Comparison of ENCODE assay signal across 8 cellular contexts in genomic region chr3:169146866-169147245, GRCh38.
DNase-seq lines count a peak whose midpoint lies in the region; ATAC-seq and TF ChIP-seq lines count a peak whose summit lies in the region.

No MANE protein-coding gene starts in this region.

- peak overlapping the region; percentile 77 for H3K4me2 ChIP-seq in MM.1S (ENCODE audit: low read depth, low read length)

- ATAC-seq in HG03442 (IDR thresholded peaks at IDR 0.05; ENCODE audit: unreplicated experiment) (no peak), HG03280 (IDR thresholded peaks at IDR 0.05; ENCODE audit: unreplicated experiment) (no peak)

- POLR2A ChIA-PET in CD8-positive, alpha-beta memory T cell (lab: Charles Lee), result no interaction called here

- H3K4me1 Mint-ChIP-seq in CD8-positive, alpha-beta memory T cell, result peaks cover 16 to 32% (median 25%) of the 10 kb centered on the region in 3 donors
- H3K4me1 Mint-ChIP-seq in dendritic cell treated with granulocyte-macrophage colony-stimulating factor and Interleukin-4, amounts not matched to agents 40 ng/mL and 50 ng/mL, for 4 days (ENCODE audit: low read depth), result peaks cover 28% of the 10 kb centered on the region

- H3K9me3 ChIP-seq in CD8-positive, alpha-beta memory T cell (ENCODE audit: low read length), result no peaks in the 10 kb centered on the region
- H3K9me3 ChIP-seq in MM.1S (replicated peaks; ENCODE audit: insufficient read depth, low read length) (no peaks in the 10 kb centered on the region), muscle layer of colon (ENCODE audit: low read length) (peaks cover 18% of the 10 kb centered on the region)

- H2AFZ ChIP-seq in MM.1S (ENCODE audit: low read length), result peak overlapping the region; percentile 55

- H3K9ac ChIP-seq in MM.1S (ENCODE audit: low read length), result peak overlapping the region; percentile 5; the same call in 1 of the 2 replicates
- no peak overlapping the region for H3K9ac ChIP-seq in muscle layer of colon (ENCODE audit: low read length)

- intact Hi-C loops in dendritic cell treated with granulocyte-macrophage colony-stimulating factor and Interleukin-4, amounts not matched to agents 40 ng/mL and 50 ng/mL, for 4 days (cut with micrococcal nuclease), result no loop called here

- H3K36me3 ChIP-seq in CD8-positive, alpha-beta memory T cell (ENCODE audit: insufficient read depth, low read length), result no peaks in the 10 kb centered on the region
- H3K36me3 ChIP-seq in MM.1S (replicated peaks; ENCODE audit: insufficient read depth, low read length), result no peaks in the 10 kb centered on the region
- no peaks in the 10 kb centered on the region for H3K36me3 ChIP-seq in muscle layer of colon (ENCODE audit: insufficient read depth, low read length)

- H3K79me2 ChIP-seq in MM.1S (ENCODE audit: low read length), result no peaks in the 10 kb centered on the region

- H3K4me3 ChIP-seq in CD8-positive, alpha-beta memory T cell (ENCODE audit: low read length), result peak overlapping the region; percentile 36
- H3K4me3 ChIP-seq in MM.1S (ENCODE audit: low read length), result peak overlapping the region; percentile 60
- H3K4me3 ChIP-seq in muscle layer of colon (ENCODE audit: low read depth in 1 of 2, low read length in 2 of 2), result peak overlapping the region; percentile 11 to 45

- CTCF ChIA-PET in CD8-positive, alpha-beta memory T cell (lab: Charles Lee), result no interaction called here

- peak overlapping the region in 2 of 8 donors; percentile 1 to 56 for H3K27ac Mint-ChIP-seq in CD8-positive, alpha-beta memory T cell
- H3K27ac Mint-ChIP-seq in dendritic cell treated with granulocyte-macrophage colony-stimulating factor and Interleukin-4, amounts not matched to agents 40 ng/mL and 50 ng/mL, for 4 days, result peak overlapping the region; percentile 20

- no peaks in the 10 kb centered on the region for H3F3A ChIP-seq in MM.1S (ENCODE audit: insufficient read depth, low read length)

- peak overlapping the region; percentile 21 for H3K27ac ChIP-seq in CD8-positive, alpha-beta memory T cell (ENCODE audit: low read depth, low read length)
- no peak overlapping the region for H3K27ac ChIP-seq in MM.1S (ENCODE audit: low read length)
- no peak overlapping the region for H3K27ac ChIP-seq in muscle layer of colon (ENCODE audit: low read depth, low read length)

- H3K4me1 ChIP-seq in CD8-positive, alpha-beta memory T cell (ENCODE audit: insufficient read depth, low read length), result peaks cover 12% of the 10 kb centered on the region
- H3K4me1 ChIP-seq in MM.1S (ENCODE audit: low read length), result peaks cover 3% of the 10 kb centered on the region; the same call in 1 of the 2 replicates
- H3K4me1 ChIP-seq in muscle layer of colon (ENCODE audit: insufficient read depth, low read length), result peaks cover 21% of the 10 kb centered on the region

- H3K27me3 Mint-ChIP-seq in CD8-positive, alpha-beta memory T cell, result peaks cover 35 to 79% of the 10 kb centered on the region in 2 donors
- H3K27me3 Mint-ChIP-seq in dendritic cell treated with granulocyte-macrophage colony-stimulating factor and Interleukin-4, amounts not matched to agents 40 ng/mL and 50 ng/mL, for 4 days, result peaks cover 69% of the 10 kb centered on the region

- no peak for TF ChIP-seq CTCF in MM.1S (IDR thresholded peaks at IDR 0.05; ENCODE audit: low read length)

- H3K4me3 Mint-ChIP-seq in CD8-positive, alpha-beta memory T cell, result peak overlapping the region in 6 of 7 donors; percentile 1 to 74 (median 55)
- H3K4me3 Mint-ChIP-seq in dendritic cell treated with granulocyte-macrophage colony-stimulating factor and Interleukin-4, amounts not matched to agents 40 ng/mL and 50 ng/mL, for 4 days, result peak overlapping the region; percentile 75

- peaks cover 0 to 3% (median 0%) of the 10 kb centered on the region in 3 donors for H3K36me3 Mint-ChIP-seq in CD8-positive, alpha-beta memory T cell
- H3K36me3 Mint-ChIP-seq in dendritic cell treated with granulocyte-macrophage colony-stimulating factor and Interleukin-4, amounts not matched to agents 40 ng/mL and 50 ng/mL, for 4 days (ENCODE audit: low read depth), result no peaks in the 10 kb centered on the region

- no peaks in the 10 kb centered on the region for H4K20me1 ChIP-seq in MM.1S (ENCODE audit: insufficient read depth, low read length)

- DNase-seq in CD8-positive, alpha-beta memory T cell, result no peak
- DNase-seq in MM.1S (no peak), CD1c-positive myeloid dendritic cell (ENCODE audit: extremely low spot score) (no peak), NCI-H1436 treated with DMSO at 0.1 percent for 48 hours (lab: John Stamatoyannopoulos, UW) (no peak)

- H3K9me2 ChIP-seq in MM.1S (replicated peaks; ENCODE audit: insufficient read depth, low read length), result no peaks in the 10 kb centered on the region

- H3K9me3 Mint-ChIP-seq in CD8-positive, alpha-beta memory T cell, result peaks cover 0 to 10% (median 6%) of the 10 kb centered on the region in 5 donors
- H3K9me3 Mint-ChIP-seq in dendritic cell treated with granulocyte-macrophage colony-stimulating factor and Interleukin-4, amounts not matched to agents 40 ng/mL and 50 ng/mL, for 4 days, result no peaks in the 10 kb centered on the region

- peaks cover 22% of the 10 kb centered on the region for H3K27me3 ChIP-seq in CD8-positive, alpha-beta memory T cell (ENCODE audit: insufficient read depth, low read length, poor library complexity, severe bottlenecking)
- H3K27me3 ChIP-seq in MM.1S (replicated peaks; ENCODE audit: insufficient read depth, low read length) (peaks cover 18% of the 10 kb centered on the region), muscle layer of colon (ENCODE audit: control insufficient read depth in 1 of 2, insufficient read depth in 2 of 2, low read length in 2 of 2) (peaks cover 55 to 68% of the 10 kb centered on the region in 2 donors)
